1 cellular context compared by ENCODE assay signal in genomic region chr6:43838276-43839036, GRCh38.
TF ChIP-seq lines count a peak whose summit lies in the region.

No MANE protein-coding gene starts in this region.

TF ChIP-seq in HepG2, 621 proteins besides CTCF, POLR2A, EP300 and RAD21 (continued from another document):
- TF ChIP-seq ZNF691 (CRISPR knock-in tag; IDR thresholded peaks at IDR 0.05; ENCODE audit: borderline replicate concordance, low read depth) (no peak), SIN3A (IDR thresholded peaks at IDR 0.05; ENCODE audit: borderline replicate concordance, low read depth, low read length) (no peak), ARID4A (CRISPR knock-in tag; IDR thresholded peaks at IDR 0.05; ENCODE audit: borderline replicate concordance) (peak; percentile 28; the same call in 1 of the 2 replicates), ZNF34 (CRISPR knock-in tag; IDR thresholded peaks at IDR 0.05; ENCODE audit: borderline replicate concordance) (0 out of 2 replicates have a peak, but pooled peaks have one; percentile 42), ZBTB3 (CRISPR knock-in tag; IDR thresholded peaks at IDR 0.05; ENCODE audit: borderline replicate concordance, low read depth) (no peak), ZGPAT (CRISPR knock-in tag; IDR thresholded peaks at IDR 0.05) (peak; percentile 42; the same call in 1 of the 2 replicates), ZNF256 (CRISPR knock-in tag; conservative IDR thresholded peaks at IDR 0.05) (0 out of 2 replicates have a peak, but pooled peaks have one; percentile 34), TOE1 (CRISPR knock-in tag; IDR thresholded peaks at IDR 0.05) (no peak), SATB2 (CRISPR knock-in tag; IDR thresholded peaks at IDR 0.05) (no peak), ZNF713 (CRISPR knock-in tag; IDR thresholded peaks at IDR 0.05) (0 out of 2 replicates have a peak, but pooled peaks have one; percentile 43), THAP9 (CRISPR knock-in tag; IDR thresholded peaks at IDR 0.05; ENCODE audit: borderline replicate concordance) (peak; percentile 22; the same call in 1 of the 2 replicates), NFE2L1 (CRISPR knock-in tag; IDR thresholded peaks at IDR 0.05; ENCODE audit: borderline replicate concordance) (peak; percentile 89), NFKBIZ (CRISPR knock-in tag; IDR thresholded peaks at IDR 0.05) (no peak), ZMYM2 (CRISPR knock-in tag; IDR thresholded peaks at IDR 0.05) (no peak), MLLT10 (CRISPR knock-in tag; IDR thresholded peaks at IDR 0.05) (no peak), ZBTB4 (CRISPR knock-in tag; IDR thresholded peaks at IDR 0.05; ENCODE audit: borderline replicate concordance) (no peak), ARNTL (CRISPR knock-in tag; IDR thresholded peaks at IDR 0.05) (peak; percentile 68; the same call in 1 of the 2 replicates), SOX13 (IDR thresholded peaks at IDR 0.05) (0 out of 2 replicates have a peak, but pooled peaks have one; percentile 24), SOX13 (CRISPR knock-in tag; conservative IDR thresholded peaks at IDR 0.05 in 1 of 2, IDR thresholded peaks at IDR 0.05 in 1 of 2) (0 out of 4 replicates have a peak, but pooled peaks of 1 of the 2 experiments have one; percentile 16), ZNF558 (CRISPR knock-in tag; IDR thresholded peaks at IDR 0.05; ENCODE audit: borderline replicate concordance) (no peak), ZNF569 (CRISPR knock-in tag; IDR thresholded peaks at IDR 0.05; ENCODE audit: borderline replicate concordance) (no peak), TBX3 (IDR thresholded peaks at IDR 0.05; ENCODE audit: borderline replicate concordance) (no peak), NFAT5 (CRISPR knock-in tag; IDR thresholded peaks at IDR 0.05) (peak; percentile 59; the same call in 1 of the 2 replicates), IRX3 (CRISPR knock-in tag; IDR thresholded peaks at IDR 0.05; ENCODE audit: borderline replicate concordance, low read depth) (no peak), TCF12 (IDR thresholded peaks at IDR 0.05) (no peak), TCF12 (CRISPR knock-in tag; IDR thresholded peaks at IDR 0.05) (no peak), ZMYM3 (CRISPR knock-in tag; IDR thresholded peaks at IDR 0.05) (peak; percentile 61; the same call in 1 of the 2 replicates), ZNF788 (CRISPR knock-in tag; IDR thresholded peaks at IDR 0.05; ENCODE audit: borderline replicate concordance) (0 out of 2 replicates have a peak, but pooled peaks have one; percentile 33), SRSF9 (IDR thresholded peaks at IDR 0.05; ENCODE audit: borderline replicate concordance, insufficient read depth, low read depth, low read length, poor library complexity, severe bottlenecking) (no peak), ELF4 (CRISPR knock-in tag; IDR thresholded peaks at IDR 0.05; ENCODE audit: borderline replicate concordance) (no peak), SRSF4 (IDR thresholded peaks at IDR 0.05; ENCODE audit: low read depth, low read length, poor library complexity, severe bottlenecking) (no peak), HES4 (CRISPR knock-in tag; IDR thresholded peaks at IDR 0.05; ENCODE audit: borderline replicate concordance) (no peak), ZNF12 (CRISPR knock-in tag; IDR thresholded peaks at IDR 0.05) (no peak), PBX2 (CRISPR knock-in tag; IDR thresholded peaks at IDR 0.05) (no peak), BRD4 (CRISPR knock-in tag; IDR thresholded peaks at IDR 0.05) (no peak), ZNF782 (CRISPR knock-in tag; IDR thresholded peaks at IDR 0.05; ENCODE audit: borderline replicate concordance) (no peak; the same call in 1 of the 2 replicates)
